ENCODE assay signal across 8 cellular contexts in genomic region chr13:60396008-60396782, GRCh38. TPM values are rescaled to one million over a fixed set of nuclear protein-coding genes. Genes with fewer than 3 reads are reported as not detected.
DNase-seq lines count a peak whose midpoint lies in the region; ATAC-seq, FAIRE-seq and TF ChIP-seq lines count a peak whose summit lies in the region.

No MANE protein-coding gene starts in this region.

- WGBS in adrenal gland, 4 donors: 0 to 1% (median 0%) methylated on average over 19 to 48 of the region's 48 CpGs
- 0% methylated on average over 48 of the region's 48 CpGs for WGBS in heart right ventricle, 2 donors
- 0% methylated on average over 22 to 48 of the region's 48 CpGs for WGBS in upper lobe of left lung, 2 donors

- no peaks in the 10 kb centered on the region for H3K27me3 ChIP-seq in adrenal gland
- no peaks in the 10 kb centered on the region for H3K27me3 ChIP-seq in heart right ventricle
- no peaks in the 10 kb centered on the region for H3K27me3 ChIP-seq in upper lobe of left lung

- H3K4me1 ChIP-seq in adrenal gland (replicated peaks in 1 of 2): peaks cover 8 to 20% of the 10 kb centered on the region in 2 donors
- peaks cover 2 to 33% (median 22%) of the 10 kb centered on the region in 9 donors for H3K4me1 ChIP-seq in heart right ventricle
- peaks cover 14 to 27% (median 18%) of the 10 kb centered on the region in 4 donors for H3K4me1 ChIP-seq in upper lobe of left lung

- TF ChIP-seq POLR2A in GM12892 (IDR thresholded peaks at IDR 0.05; ENCODE audit: low read depth, low read length) (peak; percentile 49; the same call in 1 of the 2 replicates), adrenal gland (IDR thresholded peaks at IDR 0.05) (peak; percentile 50 to 76), upper lobe of left lung (IDR thresholded peaks at IDR 0.05) (peak in 3 of 4 donors; percentile 54 to 94 (median 83))

- DNase-seq in GM12892 (ENCODE audit: insufficient read length) (peak; percentile 77), NCI-H1436 (lab: John Stamatoyannopoulos, UW) (peak; percentile 76), SW480 (ENCODE audit: low spot score) (peak; percentile 95), adrenal gland (peak; percentile 90 to 95 (median 93)), heart right ventricle (peak; percentile 91 to 92), posterior cingulate gyrus (peak; percentile 86 to 99 (median 90)), upper lobe of left lung (peak; percentile 93 to 96)

- TF ChIP-seq CTCF in adrenal gland (IDR thresholded peaks at IDR 0.05) (no peak), heart right ventricle (IDR thresholded peaks at IDR 0.05) (peak in 1 of 9 donors; percentile 5), upper lobe of left lung (IDR thresholded peaks at IDR 0.05) (no peak)

- FAIRE-seq in GM12892 (lab: Jason Lieb, UNC): peak; percentile 100

- ATAC-seq in HG02840 (IDR thresholded peaks at IDR 0.05; ENCODE audit: low FRiP score, unreplicated experiment) (peak; percentile 65), heart right ventricle (peak; percentile 94 to 99 (median 97)), upper lobe of left lung (ENCODE audit: low FRiP score in 2 of 2) (peak; percentile 97 to 98)

- no peaks in the 10 kb centered on the region for H3K9me3 ChIP-seq in adrenal gland (replicated peaks in 1 of 3)
- no peaks in the 10 kb centered on the region for H3K9me3 ChIP-seq in heart right ventricle
- H3K9me3 ChIP-seq in upper lobe of left lung: no peaks in the 10 kb centered on the region

- no peak for TF ChIP-seq EP300 in upper lobe of left lung (IDR thresholded peaks at IDR 0.05)

- H3K36me3 ChIP-seq in adrenal gland (replicated peaks in 1 of 2) (no peaks in the 10 kb centered on the region), heart right ventricle (no peaks in the 10 kb centered on the region), upper lobe of left lung (no peaks in the 10 kb centered on the region)

- H3K4me3 ChIP-seq in adrenal gland (peak overlapping the region; percentile 64 to 96 (median 72)), heart right ventricle (peak overlapping the region; percentile 42 to 78 (median 76)), upper lobe of left lung (peak overlapping the region; percentile 51 to 84 (median 78))

- intact Hi-C loops in adrenal gland (cut with DNase I) (no loop called here), heart right ventricle (cut with DNase I) (loop anchor here in 5 of 10 donors (5.0 to 10.0 kb wide), 3 partner anchors 231 to 1051 kb away; partner anchors contain the start of gene DIAPH3 (in 4 of the 5)), posterior cingulate gyrus (cut with DNase I) (loop anchor here (5.0 to 10.0 kb wide), 2 partner anchors 36 to 231 kb away; partner anchors contain the start of gene DIAPH3)

- H3K27ac ChIP-seq in adrenal gland (peak overlapping the region; percentile 83 to 99 (median 95)), heart right ventricle (peak overlapping the region; percentile 88 to 99 (median 98)), upper lobe of left lung (peak overlapping the region; percentile 92 to 99 (median 98))

RNA-seq across cellular contexts. Expression of gene TDRD3, which starts 0.8 kb away (rescaled TPM):
- 16.7 TPM for polyA plus RNA-seq in GM12892 (2012; ENCODE audit: missing spikeins)
- total RNA-seq in adrenal gland (10 to 100 TPM in 7 of 8 donors, 1 to 10 TPM in 1; 6.6 to 30.5 (median 21.5) TPM), heart right ventricle (10 to 100 TPM; 38.1 to 60.7 (median 51.6) TPM), upper lobe of left lung (10 to 100 TPM; 16.0 to 56.4 (median 25.8) TPM)
- polyA plus RNA-seq in adrenal gland (10 to 100 TPM; 14.7 to 26.0 (median 20.9) TPM), heart right ventricle (10 to 100 TPM in 1 of 2 donors, 1 to 10 TPM in 1; 9.8 to 26.6 TPM)

Comparison
In these comparisons a context has a peak if more than half of its experiments do, and no peak if none do; other contexts are left out.
1. Peak in every context shown above with its lines: DNase-seq, ATAC-seq, H3K4me3 ChIP-seq and H3K27ac ChIP-seq.